Comparison of ENCODE assay signal across 8 cellular contexts in genomic region chr22:22201185-22201924, GRCh38. TPM values are rescaled to one million over a fixed set of nuclear protein-coding genes. Genes with fewer than 3 reads are reported as not detected.
DNase-seq lines count a peak whose midpoint lies in the region; ATAC-seq, FAIRE-seq and TF ChIP-seq lines count a peak whose summit lies in the region.

No MANE protein-coding gene starts in this region.

- no peaks in the 10 kb centered on the region for H3K9me3 ChIP-seq in kidney (ENCODE audit: control insufficient read depth in 1 of 2, low read length in 2 of 2)

- H3K27ac ChIP-seq in kidney (ENCODE audit: low read depth in 2 of 2, low read length in 2 of 2), result no peak overlapping the region

- TF ChIP-seq CTCF in kidney (IDR thresholded peaks at IDR 0.05; ENCODE audit: borderline replicate concordance, extremely low read depth, insufficient read depth), result peak; percentile 78

- peak; percentile 61 for ATAC-seq in HG02588 (IDR thresholded peaks at IDR 0.05; ENCODE audit: unreplicated experiment)
- no peak for ATAC-seq in HG03457 (IDR thresholded peaks at IDR 0.05; ENCODE audit: unreplicated experiment)
- no peak for ATAC-seq in HG03571 (IDR thresholded peaks at IDR 0.05; ENCODE audit: unreplicated experiment)

- H3K9ac ChIP-seq in kidney (ENCODE audit: low read length in 2 of 2), result no peak overlapping the region

- no peak overlapping the region for H3K4me3 ChIP-seq in kidney (ENCODE audit: low read length in 2 of 2)

- peak; percentile 41 for DNase-seq in NCI-H510A treated with DMSO at 0.1 percent for 48 hours (lab: John Stamatoyannopoulos, UW)
- no peak for DNase-seq in NCI-H510A (lab: John Stamatoyannopoulos, UW)
- DNase-seq in NOMO-1 treated with DMSO at 0.1 percent for 48 hours (lab: John Stamatoyannopoulos, UW; ENCODE audit: unreplicated experiment), result peak; percentile 58
- peak; percentile 66 for DNase-seq in activated naive CD4-positive, alpha-beta T cell treated with anti-CD3 and anti-CD28 coated beads, Interleukin-2, amount 50 U/mL, for 16 hours
- DNase-seq in kidney, result no peak

- FAIRE-seq in kidney (lab: Jason Lieb, UNC), result no peak

- intact Hi-C loops in kidney (cut with DNase I), result no loop called here

- no peaks in the 10 kb centered on the region for H3K36me3 ChIP-seq in kidney (ENCODE audit: control insufficient read depth in 1 of 2, insufficient read depth in 2 of 2, low read length in 2 of 2)

- H3K4me1 ChIP-seq in kidney (ENCODE audit: control insufficient read depth in 1 of 2, insufficient read depth in 1 of 2, low read depth in 1 of 2, low read length in 2 of 2), result peaks cover 0 to 4% of the 10 kb centered on the region in 2 donors

RNA-seq across cellular contexts. Expression of gene VPREB1, which starts 43.2 kb away (rescaled TPM):
- not detected for total RNA-seq in kidney
- not detected for polyA plus RNA-seq in kidney (ENCODE audit: insufficient read depth, low read depth, low replicate concordance)

Comparison
In these comparisons a context has a peak if more than half of its experiments do, and no peak if none do; other contexts are left out.
1. DNase-seq: peak in NCI-H510A treated with DMSO at 0.1 percent for 48 hours (single experiment), NOMO-1 treated with DMSO at 0.1 percent for 48 hours (single experiment) and activated naive CD4-positive, alpha-beta T cell treated with anti-CD3 and anti-CD28 coated beads, Interleukin-2, amount 50 U/mL, for 16 hours (single experiment); none in NCI-H510A (single experiment) and kidney (single experiment).